In the genomic region with DNA sequence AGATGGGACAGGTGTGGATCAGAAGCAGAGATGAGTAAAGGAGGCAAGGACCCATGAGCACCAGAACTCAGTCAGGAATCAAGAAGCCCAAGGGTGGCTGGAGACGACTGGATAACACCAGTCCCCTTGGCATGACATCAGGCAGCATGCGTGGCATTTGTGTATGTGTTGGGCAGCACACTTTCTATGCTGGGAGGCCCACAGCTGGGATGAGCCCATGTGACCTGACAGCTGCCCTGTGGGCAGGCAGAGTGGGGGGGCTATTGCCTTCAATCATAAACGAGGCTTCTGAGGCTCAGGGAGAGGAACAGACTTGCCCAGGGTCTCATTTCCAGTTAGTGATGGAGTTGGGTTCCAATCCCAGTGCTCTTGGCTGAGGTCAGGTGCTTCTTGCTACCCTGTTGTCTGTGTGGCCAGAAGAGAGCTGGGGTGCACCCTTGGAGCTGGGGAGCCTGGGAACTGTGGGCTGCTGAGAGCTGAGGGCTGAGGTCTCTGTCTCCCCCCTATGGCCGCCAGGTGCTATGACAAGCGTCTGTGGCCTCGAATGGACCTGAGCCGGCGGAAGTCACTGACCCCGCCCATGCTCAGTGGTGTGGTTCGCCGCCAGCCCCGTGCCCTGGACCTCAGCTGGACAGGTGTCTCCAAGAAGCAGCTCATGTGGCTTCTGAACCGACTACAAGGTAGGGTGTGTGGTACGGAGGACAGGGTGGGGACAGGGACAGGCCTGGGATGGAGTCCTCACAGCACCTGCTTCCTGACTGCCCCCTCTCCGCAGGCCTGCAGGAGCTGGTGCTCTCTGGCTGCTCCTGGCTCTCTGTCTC, we compare ENCODE assay signal across 8 cellular contexts. TPM values are rescaled to one million over a fixed set of nuclear protein-coding genes. Genes with fewer than 3 reads are reported as not detected.
DNase-seq lines count a peak whose midpoint lies in the region; ATAC-seq and TF ChIP-seq lines count a peak whose summit lies in the region.

No MANE protein-coding gene starts in this region.

- no peaks in the 10 kb centered on the region for H3K9me3 ChIP-seq in esophagus muscularis mucosa
- H3K9me3 ChIP-seq in transverse colon, result no peaks in the 10 kb centered on the region

- intact Hi-C loops in esophagus muscularis mucosa (cut with DNase I), result no loop called here
- intact Hi-C loops in transverse colon (cut with DNase I; ENCODE audit: low total_unique reads), result no loop called here

- H3K27me3 ChIP-seq in esophagus muscularis mucosa (no peaks in the 10 kb centered on the region), transverse colon (no peaks in the 10 kb centered on the region)

- H3K4me3 Mint-ChIP-seq in natural killer cell treated with Interleukin-12 subunit alpha and Interleukin-12 subunit beta and Interleukin-15 and Interleukin-18, amount 100 ng/mL, for 72 hours, result peak overlapping the region; percentile 58

- in situ Hi-C loops in transverse colon (cut with MboI; ENCODE audit: low pct_ligation_motif_present in 1 of 4, low pct_unique_long_range_greater_than_20kb in 1 of 4, low sequenced_read_pairs in 3 of 4), result no loop called here

- no peak for TF ChIP-seq EP300 in esophagus muscularis mucosa (IDR thresholded peaks at IDR 0.05)
- no peak for TF ChIP-seq EP300 in transverse colon (IDR thresholded peaks at IDR 0.05; ENCODE audit: low read depth)

- H3K27ac Mint-ChIP-seq in natural killer cell treated with Interleukin-12 subunit alpha and Interleukin-12 subunit beta and Interleukin-15 and Interleukin-18, amount 100 ng/mL, for 72 hours, result peak overlapping the region; percentile 43 to 89

- no peaks in the 10 kb centered on the region for H3K27me3 Mint-ChIP-seq in natural killer cell treated with Interleukin-12 subunit alpha and Interleukin-12 subunit beta and Interleukin-15 and Interleukin-18, amount 100 ng/mL, for 72 hours

- H3K27ac ChIP-seq in esophagus muscularis mucosa (replicated peaks in 1 of 4) (peak overlapping the region in 3 of 4 donors; percentile 4 to 64 (median 20)), transverse colon (peak overlapping the region; percentile 59 to 67 (median 64))

- peak; percentile 84 for DNase-seq in CD1c-positive myeloid dendritic cell (ENCODE audit: extremely low spot score)
- peak; percentile 64 to 79 for DNase-seq in NOMO-1 (lab: John Stamatoyannopoulos, UW; ENCODE audit: unreplicated experiment in 2 of 2)
- DNase-seq in activated T-cell treated with anti-CD3 and anti-CD28 coated beads for 24 hours (ENCODE audit: low read depth), result peak; percentile 59
- DNase-seq in esophagus muscularis mucosa (ENCODE audit: extremely low spot score), result no peak
- peak; percentile 87 for DNase-seq in natural killer cell treated with Interleukin-12 subunit alpha and Interleukin-12 subunit beta and Interleukin-15 and Interleukin-18, amount 100 ng/mL, for 72 hours (ENCODE audit: low spot score)
- DNase-seq in transverse colon, result peak; percentile 87

- H3K36me3 ChIP-seq in esophagus muscularis mucosa (peaks cover 0 to 68% (median 41%) of the 10 kb centered on the region in 4 donors), transverse colon (peaks cover 0 to 13% (median 3%) of the 10 kb centered on the region in 4 donors)

- peak; percentile 87 for ATAC-seq in GM19043 (IDR thresholded peaks at IDR 0.05; ENCODE audit: low read depth, unreplicated experiment)
- peak; percentile 82 for ATAC-seq in HG03342 (IDR thresholded peaks at IDR 0.05; ENCODE audit: unreplicated experiment)
- peak; percentile 96 to 97 for ATAC-seq in natural killer cell treated with Interleukin-12 subunit alpha and Interleukin-12 subunit beta and Interleukin-15 and Interleukin-18, amount 100 ng/mL, for 72 hours

- no peaks in the 10 kb centered on the region for H3K9me3 Mint-ChIP-seq in natural killer cell treated with Interleukin-12 subunit alpha and Interleukin-12 subunit beta and Interleukin-15 and Interleukin-18, amount 100 ng/mL, for 72 hours

- H3K4me1 ChIP-seq in esophagus muscularis mucosa, result peaks cover 4 to 21% (median 20%) of the 10 kb centered on the region in 4 donors
- peaks cover 4 to 18% (median 11%) of the 10 kb centered on the region in 4 donors for H3K4me1 ChIP-seq in transverse colon

- no peak for TF ChIP-seq POLR2A in esophagus muscularis mucosa (IDR thresholded peaks at IDR 0.05; ENCODE audit: low read depth)
- no peak for TF ChIP-seq POLR2A in transverse colon (IDR thresholded peaks at IDR 0.05)

- peaks cover 24 to 34% of the 10 kb centered on the region in 2 donors for H3K4me1 Mint-ChIP-seq in natural killer cell treated with Interleukin-12 subunit alpha and Interleukin-12 subunit beta and Interleukin-15 and Interleukin-18, amount 100 ng/mL, for 72 hours (ENCODE audit: low read depth in 2 of 2)

- H3K4me3 ChIP-seq in esophagus muscularis mucosa (no peak overlapping the region), transverse colon (no peak overlapping the region)

- H3K36me3 Mint-ChIP-seq in natural killer cell treated with Interleukin-12 subunit alpha and Interleukin-12 subunit beta and Interleukin-15 and Interleukin-18, amount 100 ng/mL, for 72 hours, result peaks cover 5% of the 10 kb centered on the region

- TF ChIP-seq CTCF in esophagus muscularis mucosa (IDR thresholded peaks at IDR 0.05) (peak; percentile 80 to 95 (median 87)), transverse colon (IDR thresholded peaks at IDR 0.05) (peak; percentile 80 to 92 (median 88))

- 25% methylated on average over 10 of the region's 15 CpGs for WGBS in esophagus muscularis mucosa
- WGBS in transverse colon (ENCODE audit: low coverage in 1 of 2), 2 donors, result 17 to 40% methylated on average over 1 to 15 of the region's 15 CpGs

RNA-seq across cellular contexts. Expression of gene ORAI3, which starts 7.1 kb away (rescaled TPM):
- total RNA-seq in esophagus muscularis mucosa (10 to 100 TPM; 33.0 to 56.5 (median 45.8) TPM), transverse colon (10 to 100 TPM; 24.8 to 45.6 (median 31.3) TPM)
- total RNA-seq in natural killer cell treated with Interleukin-12 subunit alpha and Interleukin-12 subunit beta and Interleukin-15 and Interleukin-18, amount 100 ng/mL, for 72 hours, result 10 to 100 TPM in 1 of 2 donors, 1 to 10 TPM in 1; 7.4 to 16.8 TPM

RNA-seq across cellular contexts. Expression of gene SETD1A, which starts 15.7 kb away (rescaled TPM):
- total RNA-seq in esophagus muscularis mucosa (10 to 100 TPM in 2 of 4 donors, 1 to 10 TPM in 2; 7.1 to 25.4 (median 9.9) TPM), transverse colon (10 to 100 TPM in 3 of 4 donors, 1 to 10 TPM in 1; 5.3 to 37.0 (median 10.8) TPM)
- total RNA-seq in natural killer cell treated with Interleukin-12 subunit alpha and Interleukin-12 subunit beta and Interleukin-15 and Interleukin-18, amount 100 ng/mL, for 72 hours, result 10 to 100 TPM; 27.5 to 40.0 TPM

RNA-seq across cellular contexts. Expression of gene FBXL19, which starts 18.4 kb away (rescaled TPM):
- total RNA-seq in esophagus muscularis mucosa (10 to 100 TPM; 12.1 to 28.1 (median 17.7) TPM), transverse colon (10 to 100 TPM; 19.3 to 45.3 (median 20.3) TPM)
- 10 to 100 TPM; 22.8 to 42.0 TPM for total RNA-seq in natural killer cell treated with Interleukin-12 subunit alpha and Interleukin-12 subunit beta and Interleukin-15 and Interleukin-18, amount 100 ng/mL, for 72 hours

RNA-seq across cellular contexts. Expression of gene HSD3B7, which starts 43.2 kb away (rescaled TPM):
- total RNA-seq in esophagus muscularis mucosa (10 to 100 TPM; 15.4 to 33.0 (median 17.9) TPM), transverse colon (10 to 100 TPM in 3 of 4 donors, 1 to 10 TPM in 1; 7.0 to 31.8 (median 29.6) TPM)
- total RNA-seq in natural killer cell treated with Interleukin-12 subunit alpha and Interleukin-12 subunit beta and Interleukin-15 and Interleukin-18, amount 100 ng/mL, for 72 hours, result 1 to 10 TPM; 2.3 to 5.3 TPM

RNA-seq across cellular contexts. Expression of gene CTF1, which starts 45.4 kb away (rescaled TPM):
- total RNA-seq in esophagus muscularis mucosa, result 10 to 100 TPM in 2 of 4 donors, 1 to 10 TPM in 2; 6.2 to 18.8 (median 10.9) TPM
- under 1 TPM; 0.17 to 0.36 TPM for total RNA-seq in natural killer cell treated with Interleukin-12 subunit alpha and Interleukin-12 subunit beta and Interleukin-15 and Interleukin-18, amount 100 ng/mL, for 72 hours
- total RNA-seq in transverse colon, result under 1 TPM in 2 of 4 donors, not detected in 2; 0.82 to 0.95 TPM
